Comparison of ENCODE assay signal across 19 cellular contexts in genomic region chr1:196464545-196464944, GRCh38.
A peak's percentile ranks its signal among the peaks of the same experiment; 100 is the strongest.
DNase-seq lines count a peak whose midpoint lies in the region; ATAC-seq and TF ChIP-seq lines count a peak whose summit lies in the region.
"Had no signal": no experiment of that assay in that cellular context is flagged by ENCODE, and none has a peak within 500 bp of the region (broad histone marks: within the 10 kb centered on the region; RNA-seq: fewer than 3 reads in every experiment).

No MANE protein-coding gene starts in this region.

- CTCF ChIA-PET in HEK293T (lab: Yijun Ruan, JAX): no interaction called here

- no peak overlapping the region for H3K27ac Mint-ChIP-seq in natural killer cell
- H3K27ac Mint-ChIP-seq: activated CD4-positive, alpha-beta memory T cell treated with anti-CD3 and anti-CD28 coated beads, Interleukin-2, amount 10 ng/mL, durations not matched to agents 7 days and 5 days; activated T-helper 17 cell treated with anti-CD3 and anti-CD28 coated beads, Interleukin-2, amount 50 U/mL, for 72 hours; CD4-positive, alpha-beta memory T cell had no signal

- POLR2A ChIA-PET in HEK293T (lab: Yijun Ruan, JAX): no interaction called here

- DNase-seq in AG09319 (ENCODE audit: extremely low read depth, low read depth) (peak; percentile 53), HEK293T (ENCODE audit: extremely low spot score) (no peak), iris pigment epithelial cell (ENCODE audit: low read depth) (peak; percentile 81), natural killer cell (no peak), C1 segment of cervical spinal cord (lab: John Stamatoyannopoulos, UW) (no peak), OCI-M1 (lab: John Stamatoyannopoulos, UW) (no peak), KG1 (lab: John Stamatoyannopoulos, UW) (no peak)
- DNase-seq: activated CD4-positive, alpha-beta memory T cell treated with anti-CD3 and anti-CD28 coated beads, Interleukin-2, amount 10 ng/mL, durations not matched to agents 7 days and 5 days; CD4-positive, alpha-beta memory T cell; effector CD8-positive, alpha-beta T cell; heart left ventricle; left colon; right lobe of liver; SJCRH30; stimulated activated CD4-positive, alpha-beta T cell treated with anti-CD3 and anti-CD28 coated beads, Interleukin-4, amount 100 ng/mL, for 4 hours; stimulated activated naive CD4-positive, alpha-beta T cell had no signal

- H3K27me3 Mint-ChIP-seq in natural killer cell (ENCODE audit: low read depth in 2 of 2): no peaks in the 10 kb centered on the region
- H3K27me3 Mint-ChIP-seq: activated CD4-positive, alpha-beta memory T cell treated with anti-CD3 and anti-CD28 coated beads, Interleukin-2, amount 10 ng/mL, durations not matched to agents 7 days and 5 days; activated T-helper 17 cell treated with anti-CD3 and anti-CD28 coated beads, Interleukin-2, amount 50 U/mL, for 72 hours; brain; CD4-positive, alpha-beta memory T cell had no signal

- TF ChIP-seq CTCF in AG09319 (IDR thresholded peaks at IDR 0.05; ENCODE audit: low read depth, low read length): no peak
- no peak for TF ChIP-seq CTCF in natural killer cell (IDR thresholded peaks at IDR 0.05)

- no peak overlapping the region for H3K4me3 Mint-ChIP-seq in natural killer cell
- H3K4me3 Mint-ChIP-seq: activated CD4-positive, alpha-beta memory T cell treated with anti-CD3 and anti-CD28 coated beads, Interleukin-2, amount 10 ng/mL, durations not matched to agents 7 days and 5 days; activated T-helper 17 cell treated with anti-CD3 and anti-CD28 coated beads, Interleukin-2, amount 50 U/mL, for 72 hours; brain; CD4-positive, alpha-beta memory T cell had no signal

- H3K36me3 Mint-ChIP-seq in natural killer cell: no peaks in the 10 kb centered on the region
- H3K36me3 Mint-ChIP-seq: brain; CD4-positive, alpha-beta memory T cell had no signal

- intact Hi-C loops in natural killer cell (cut with micrococcal nuclease): no loop called here

- H3K9me3 Mint-ChIP-seq in natural killer cell: peaks cover 2% of the 10 kb centered on the region in 2 donors
- H3K9me3 Mint-ChIP-seq: activated CD4-positive, alpha-beta memory T cell treated with anti-CD3 and anti-CD28 coated beads, Interleukin-2, amount 10 ng/mL, durations not matched to agents 7 days and 5 days; activated T-helper 17 cell treated with anti-CD3 and anti-CD28 coated beads, Interleukin-2, amount 50 U/mL, for 72 hours; brain; CD4-positive, alpha-beta memory T cell had no signal

- ATAC-seq in SK-N-SH treated with all-trans-retinoic acid at 6 μM for 48 hours (peak; percentile 95), natural killer cell (no peak)
- ATAC-seq: activated T-helper 17 cell treated with anti-CD3 and anti-CD28 coated beads, Interleukin-2, amount 50 U/mL, for 72 hours; heart left ventricle; left colon; right lobe of liver had no signal

- H3K4me1 Mint-ChIP-seq in natural killer cell: no peaks in the 10 kb centered on the region
- H3K4me1 Mint-ChIP-seq: activated CD4-positive, alpha-beta memory T cell treated with anti-CD3 and anti-CD28 coated beads, Interleukin-2, amount 10 ng/mL, durations not matched to agents 7 days and 5 days; activated T-helper 17 cell treated with anti-CD3 and anti-CD28 coated beads, Interleukin-2, amount 50 U/mL, for 72 hours; CD4-positive, alpha-beta memory T cell had no signal

TF ChIP-seq in HEK293T, 16 proteins besides CTCF, POLR2A, EP300 and RAD21:
- TF ChIP-seq PKNOX1 (IDR thresholded peaks at IDR 0.05) (peak; percentile 58; the same call in 1 of the 2 replicates), FOXM1 (IDR thresholded peaks at IDR 0.05; ENCODE audit: borderline replicate concordance) (no peak)

TF ChIP-seq in SK-N-SH treated with all-trans-retinoic acid at 6 μM for 48 hours, 23 proteins besides CTCF, POLR2A, EP300 and RAD21:
- TF ChIP-seq TOX (CRISPR knock-in tag; IDR thresholded peaks at IDR 0.05; ENCODE audit: borderline replicate concordance) (peak; percentile 67; the same call in 1 of the 2 replicates), RARB (CRISPR knock-in tag; IDR thresholded peaks at IDR 0.05) (no peak), POU6F1 (CRISPR knock-in tag; IDR thresholded peaks at IDR 0.05; ENCODE audit: borderline replicate concordance, low read depth) (peak; percentile 63), OSR1 (CRISPR knock-in tag; IDR thresholded peaks at IDR 0.05) (no peak), ZC3H10 (CRISPR knock-in tag; IDR thresholded peaks at IDR 0.05) (peak; percentile 70), PATZ1 (CRISPR knock-in tag; IDR thresholded peaks at IDR 0.05; ENCODE audit: borderline replicate concordance) (peak; percentile 81; the same call in 1 of the 2 replicates), CSRNP3 (CRISPR knock-in tag; IDR thresholded peaks at IDR 0.05) (no peak), BACH2 (CRISPR knock-in tag; IDR thresholded peaks at IDR 0.05; ENCODE audit: borderline replicate concordance) (no peak), SNAI2 (CRISPR knock-in tag; IDR thresholded peaks at IDR 0.05) (no peak), ISL1 (CRISPR knock-in tag; IDR thresholded peaks at IDR 0.05) (peak; percentile 94)

Comparison
In these comparisons a context has a peak if more than half of its experiments do, and no peak if none do; other contexts are left out.
1. DNase-seq: peak in AG09319 (single experiment) and iris pigment epithelial cell (single experiment); none in HEK293T (single experiment), natural killer cell (single experiment), C1 segment of cervical spinal cord (0 of 14), OCI-M1 (single experiment) and KG1 (single experiment).